In genomic region chr2:8247905-8248622, GRCh38 we compare ENCODE assay signal across 20 cellular contexts.
A peak's percentile ranks its signal among the peaks of the same experiment; 100 is the strongest.
DNase-seq lines count a peak whose midpoint lies in the region; ATAC-seq, FAIRE-seq and TF ChIP-seq lines count a peak whose summit lies in the region.
"Had no signal": no experiment of that assay in that cellular context is flagged by ENCODE, and none has a peak within 500 bp of the region (broad histone marks: within the 10 kb centered on the region; RNA-seq: fewer than 3 reads in every experiment).

No MANE protein-coding gene starts in this region.

- in situ Hi-C loops in GM12878 (cut with MboI) = no loop called here

- H3K9me3 ChIP-seq in H9 (ENCODE audit: control insufficient read depth, low read depth, low read length) (no peaks in the 10 kb centered on the region), GM12878 (replicated peaks; ENCODE audit: control insufficient read depth, insufficient read depth, low read length) (peaks cover 54% of the 10 kb centered on the region), left ventricle myocardium inferior (replicated peaks) (peaks cover 14% of the 10 kb centered on the region)

- no peak overlapping the region for H4K5ac ChIP-seq in H9 (ENCODE audit: insufficient read length, low read depth, low read length)

- CTCF ChIA-PET in GM12878 (lab: Yijun Ruan, JAX) = interaction anchor here (0.9 to 1.2 kb wide), 2 partner anchors 10 to 16 kb away, joined by 3 read pairs; no protein-coding TSS in a partner anchor

- H2AFZ ChIP-seq in H9 (ENCODE audit: low read length) (no peak overlapping the region), GM12878 (ENCODE audit: control insufficient read depth, low read depth, low read length) (no peak overlapping the region)

- no peak overlapping the region for H3K18ac ChIP-seq in H9 (ENCODE audit: insufficient read length, low read depth, low read length)

- H3K27me3 ChIP-seq in H9 (ENCODE audit: insufficient read depth, low read length) (no peaks in the 10 kb centered on the region), GM12878 (replicated peaks in 1 of 2; ENCODE audit: control insufficient read depth in 2 of 2, insufficient read depth in 2 of 2, low read length in 1 of 2) (no peaks in the 10 kb centered on the region), left ventricle myocardium inferior (ENCODE audit: low read depth) (no peaks in the 10 kb centered on the region)
- H3K27me3 ChIP-seq: BE2C, stomach had no signal

- SMC1A ChIA-PET in GM12878 (lab: Charles Lee; ENCODE audit: uncharacterized antibody, unreplicated experiment) = interaction anchor here (0.6 to 9.0 kb wide), 5 partner anchors 12 to 228 kb away, joined by 3 to 125 read pairs (median 3); no protein-coding TSS in a partner anchor

- H3K4me2 ChIP-seq in H9 (ENCODE audit: insufficient read depth, insufficient read length, low read length) (no peak overlapping the region), GM12878 (ENCODE audit: control insufficient read depth, insufficient read depth) (no peak overlapping the region; the same call in 1 of the 2 replicates)

- H3K56ac ChIP-seq in H9 (ENCODE audit: insufficient read length, low read depth, low read length) = no peak overlapping the region

- DNase-seq in H9 = peak; percentile 12
- no peak for DNase-seq in GM12878 (ENCODE audit: low read depth, low spot score)
- no peak for DNase-seq in left ventricle myocardium inferior
- no peak for DNase-seq in stimulated activated effector memory CD8-positive, alpha-beta T cell treated with anti-CD3 and anti-CD28 coated beads, Interleukin-12 subunit alpha, Interleukin-12 subunit beta, amount 100 ng/mL, for 72 hours (ENCODE audit: low spot score in 2 of 2)
- DNase-seq in midbrain (lab: John Stamatoyannopoulos, UW) = no peak
- no peak for DNase-seq in mesothelial cell of epicardium (ENCODE audit: low spot score in 2 of 2, unreplicated experiment in 2 of 2)
- DNase-seq in kidney glomerular epithelial cell (lab: John Stamatoyannopoulos, UW) = no peak
- DNase-seq: activated CD4-positive, alpha-beta T cell treated with anti-CD3 and anti-CD28 coated beads for 1 hour; activated naive CD8-positive, alpha-beta T cell treated with anti-CD3 and anti-CD28 coated beads, Interleukin-2, amount 10 ng/mL, durations not matched to agents 7 days and 5 days; BE2C; MM.1S; NCI-H2081 treated with DMSO at 0.1 percent for 48 hours; NCI-H82; nephron progenitor cell; RPMI8226; small intestine; stomach; T-helper 2 cell had no signal

- H3K36me3 Mint-ChIP-seq in H9 (ENCODE audit: insufficient read depth in 1 of 3, low read depth in 3 of 3) (peaks cover 16 to 37% (median 30%) of the 10 kb centered on the region in 3 experiments), mesothelial cell of epicardium (no peaks in the 10 kb centered on the region)
- no peaks in the 10 kb centered on the region for H3K36me3 Mint-ChIP-seq in stimulated activated effector memory CD8-positive, alpha-beta T cell treated with anti-CD3 and anti-CD28 coated beads, Interleukin-12 subunit alpha, Interleukin-12 subunit beta, amount 100 ng/mL, for 72 hours

- no CpG with 5 or more reads among the region's 11 CpGs for WGBS in H9 (ENCODE audit: extremely low coverage, insufficient read length, low lambda C conversion rate)
- 34% methylated on average over 11 of the region's 11 CpGs for WGBS in GM12878 (ENCODE audit: insufficient coverage, insufficient replicate concordance, low lambda C conversion rate, missing lambda C conversion rate)

- H3K23ac ChIP-seq in H9 (ENCODE audit: insufficient read length, low read depth, low read length) = no peak overlapping the region

- no peak overlapping the region for H3K4ac ChIP-seq in H9 (ENCODE audit: low read depth, low read length)

- H3K27ac ChIP-seq in H9 (ENCODE audit: insufficient read length, low read depth, low read length) (no peak overlapping the region), GM12878 (ENCODE audit: control insufficient read depth, insufficient read depth) (no peak overlapping the region), left ventricle myocardium inferior (replicated peaks) (peak overlapping the region; percentile 69)

- FAIRE-seq in GM12878 (lab: Jason Lieb, UNC) = peak; percentile 18
- FAIRE-seq: colon, small intestine had no signal

- BruUV-seq in GM12878 (replicated peaks; lab: Mats Ljungman, UMichigan) = no TSS peak

- no peak overlapping the region for H3K14ac ChIP-seq in H9 (ENCODE audit: insufficient read depth, low read length)

- H4K20me1 ChIP-seq in H9 (ENCODE audit: control insufficient read depth, insufficient read depth, insufficient read length) (no peaks in the 10 kb centered on the region), GM12878 (ENCODE audit: control insufficient read depth, insufficient read depth) (no peaks in the 10 kb centered on the region)

- H3K79me2 ChIP-seq in H9 (ENCODE audit: insufficient read depth, low read length) (no peaks in the 10 kb centered on the region), GM12878 (ENCODE audit: control insufficient read depth, insufficient read depth, low read length) (no peaks in the 10 kb centered on the region)

- no peak overlapping the region for H2BK5ac ChIP-seq in H9 (ENCODE audit: insufficient read length, low read length)

- TF ChIP-seq CTCF in H9 (conservative IDR thresholded peaks at IDR 0.05) = no peak
- TF ChIP-seq CTCF in GM12878 (IDR thresholded peaks at IDR 0.05 in 2 of 3, conservative IDR thresholded peaks at IDR 0.05 in 1 of 3; ENCODE audit: control insufficient read depth in 2 of 3, extremely low read depth in 1 of 3, insufficient read depth in 1 of 3, low read depth in 3 of 3, low read length in 3 of 3) = no peak
- no peak for TF ChIP-seq CTCF in left ventricle myocardium inferior (IDR thresholded peaks at IDR 0.05; ENCODE audit: borderline replicate concordance)
- no peak for TF ChIP-seq CTCF in mesothelial cell of epicardium (IDR thresholded peaks at IDR 0.05; ENCODE audit: unreplicated experiment)

- H3K9me3 Mint-ChIP-seq in H9 (peaks cover 33 to 44% of the 10 kb centered on the region in 2 experiments), mesothelial cell of epicardium (peaks cover 29% of the 10 kb centered on the region)
- H3K9me3 Mint-ChIP-seq in stimulated activated effector memory CD8-positive, alpha-beta T cell treated with anti-CD3 and anti-CD28 coated beads, Interleukin-12 subunit alpha, Interleukin-12 subunit beta, amount 100 ng/mL, for 72 hours = peaks cover 24% of the 10 kb centered on the region

- no peaks in the 10 kb centered on the region for H3K79me1 ChIP-seq in H9 (ENCODE audit: insufficient read depth, low read depth, low read length, poor library complexity, severe bottlenecking)

- RAD21 ChIA-PET in GM12878 (lab: Charles Lee; ENCODE audit: unreplicated experiment) = interaction anchor here (0.5 kb wide), 1 partner anchor 73 kb away, joined by 4 read pairs; no protein-coding TSS in a partner anchor

- H3K4me3 Mint-ChIP-seq in H9 (no peak overlapping the region), mesothelial cell of epicardium (no peak overlapping the region)
- H3K4me3 Mint-ChIP-seq in stimulated activated effector memory CD8-positive, alpha-beta T cell treated with anti-CD3 and anti-CD28 coated beads, Interleukin-12 subunit alpha, Interleukin-12 subunit beta, amount 100 ng/mL, for 72 hours = no peak overlapping the region
- H3K4me3 Mint-ChIP-seq: activated naive CD8-positive, alpha-beta T cell treated with anti-CD3 and anti-CD28 coated beads, Interleukin-2, amount 10 ng/mL, durations not matched to agents 7 days and 5 days; nephron progenitor cell had no signal

- no peak overlapping the region for H3K4me3 ChIP-seq in GM12878
- H3K4me3 ChIP-seq in left ventricle myocardium inferior = no peak overlapping the region
- H3K4me3 ChIP-seq: stomach had no signal

- intact Hi-C loops in GM12878 (cut with micrococcal nuclease; ENCODE audit: unreplicated experiment) (no loop called here), left ventricle myocardium inferior (cut with micrococcal nuclease) (no loop called here)

- H2AK5ac ChIP-seq in H9 (ENCODE audit: insufficient read length, low read length) = no peak overlapping the region

- peak overlapping the region; percentile 78 for H2BK120ac ChIP-seq in H9 (ENCODE audit: low read depth, low read length, poor library complexity, severe bottlenecking)

- H3K4me1 ChIP-seq in H9 (ENCODE audit: insufficient read depth, low read length) = no peaks in the 10 kb centered on the region
- H3K4me1 ChIP-seq in GM12878 (ENCODE audit: control insufficient read depth, insufficient read depth, low read length) = peaks cover 15% of the 10 kb centered on the region
- peaks cover 15% of the 10 kb centered on the region for H3K4me1 ChIP-seq in left ventricle myocardium inferior

- peaks cover 0 to 5% of the 10 kb centered on the region in 2 experiments; a peak in 1 of 4 replicates for H3K4me1 Mint-ChIP-seq in H9
- H3K4me1 Mint-ChIP-seq in stimulated activated effector memory CD8-positive, alpha-beta T cell treated with anti-CD3 and anti-CD28 coated beads, Interleukin-12 subunit alpha, Interleukin-12 subunit beta, amount 100 ng/mL, for 72 hours = peaks cover 7% of the 10 kb centered on the region
- H3K4me1 Mint-ChIP-seq in mesothelial cell of epicardium = no peaks in the 10 kb centered on the region
- H3K4me1 Mint-ChIP-seq: activated naive CD8-positive, alpha-beta T cell treated with anti-CD3 and anti-CD28 coated beads, Interleukin-2, amount 10 ng/mL, durations not matched to agents 7 days and 5 days had no signal

- TF ChIP-seq POLR2A in GM12878 (IDR thresholded peaks at IDR 0.05; ENCODE audit: low read depth, low read length) = no peak

- TF ChIP-seq EP300 in GM12878 (IDR thresholded peaks at IDR 0.05; ENCODE audit: borderline replicate concordance in 1 of 2, control insufficient read depth in 1 of 2, low read depth in 2 of 2, low read length in 2 of 2) = no peak

- H3K9ac ChIP-seq in H9 (ENCODE audit: extremely low read depth, insufficient read length, low read length) (no peak overlapping the region), GM12878 (ENCODE audit: control insufficient read depth, insufficient read depth, low read length) (no peak overlapping the region)

- H2BK15ac ChIP-seq in H9 (ENCODE audit: low read depth, low read length) = no peak overlapping the region

- H4K8ac ChIP-seq in H9 (replicated peaks; ENCODE audit: insufficient read length, low read depth, low read length) = no peak overlapping the region

- H2BK20ac ChIP-seq in H9 (ENCODE audit: low read depth, low read length, poor library complexity, severe bottlenecking) = no peak overlapping the region

- H3K27me3 Mint-ChIP-seq in H9 (ENCODE audit: low read depth) (no peaks in the 10 kb centered on the region; the same call in 1 of the 2 replicates), mesothelial cell of epicardium (ENCODE audit: low read depth) (no peaks in the 10 kb centered on the region)
- H3K27me3 Mint-ChIP-seq: activated naive CD8-positive, alpha-beta T cell treated with anti-CD3 and anti-CD28 coated beads, Interleukin-2, amount 10 ng/mL, durations not matched to agents 7 days and 5 days had no signal

- POLR2A ChIA-PET in GM12878 (lab: Charles Lee) = interaction anchor here (1.2 to 2.1 kb wide), 2 partner anchors 8 to 9 kb away, joined by 5 to 10 read pairs; no protein-coding TSS in a partner anchor

- H3K27ac Mint-ChIP-seq in H9 = no peak overlapping the region
- H3K27ac Mint-ChIP-seq in stimulated activated effector memory CD8-positive, alpha-beta T cell treated with anti-CD3 and anti-CD28 coated beads, Interleukin-12 subunit alpha, Interleukin-12 subunit beta, amount 100 ng/mL, for 72 hours = peak overlapping the region; percentile 63
- H3K27ac Mint-ChIP-seq in mesothelial cell of epicardium = no peak overlapping the region
- H3K27ac Mint-ChIP-seq: activated naive CD8-positive, alpha-beta T cell treated with anti-CD3 and anti-CD28 coated beads, Interleukin-2, amount 10 ng/mL, durations not matched to agents 7 days and 5 days; nephron progenitor cell had no signal

- ATAC-seq in GM12878 = no peak
- ATAC-seq in stimulated activated effector memory CD8-positive, alpha-beta T cell treated with anti-CD3 and anti-CD28 coated beads, Interleukin-12 subunit alpha, Interleukin-12 subunit beta, amount 100 ng/mL, for 72 hours = no peak
- no peak for ATAC-seq in HG03139 (IDR thresholded peaks at IDR 0.05; ENCODE audit: unreplicated experiment)

- no peak overlapping the region for H4K91ac ChIP-seq in H9 (ENCODE audit: insufficient read length, low read depth, low read length)

- peaks cover 0 to 4% of the 10 kb centered on the region in 2 experiments; a peak in 2 of 4 replicates for H3K36me3 ChIP-seq in GM12878 (ENCODE audit: control insufficient read depth in 2 of 2, insufficient read depth in 2 of 2, low read length in 1 of 2)
- H3K36me3 ChIP-seq in left ventricle myocardium inferior = no peaks in the 10 kb centered on the region
- H3K36me3 ChIP-seq: BE2C, stomach had no signal

- no peak for TF ChIP-seq RAD21 in GM12878 (IDR thresholded peaks at IDR 0.05; ENCODE audit: insufficient read depth, low read depth, low read length)

- no peak overlapping the region for H3T11ph ChIP-seq in H9 (ENCODE audit: low read length)

- H2BK12ac ChIP-seq in H9 (ENCODE audit: insufficient read length, low read depth, low read length) = no peak overlapping the region

- H3K23me2 ChIP-seq in H9 (ENCODE audit: insufficient read length, low read depth, low read length, poor library complexity, severe bottlenecking) = no peaks in the 10 kb centered on the region
